ENCODE assay signal across 25 cellular contexts in the genomic region with DNA sequence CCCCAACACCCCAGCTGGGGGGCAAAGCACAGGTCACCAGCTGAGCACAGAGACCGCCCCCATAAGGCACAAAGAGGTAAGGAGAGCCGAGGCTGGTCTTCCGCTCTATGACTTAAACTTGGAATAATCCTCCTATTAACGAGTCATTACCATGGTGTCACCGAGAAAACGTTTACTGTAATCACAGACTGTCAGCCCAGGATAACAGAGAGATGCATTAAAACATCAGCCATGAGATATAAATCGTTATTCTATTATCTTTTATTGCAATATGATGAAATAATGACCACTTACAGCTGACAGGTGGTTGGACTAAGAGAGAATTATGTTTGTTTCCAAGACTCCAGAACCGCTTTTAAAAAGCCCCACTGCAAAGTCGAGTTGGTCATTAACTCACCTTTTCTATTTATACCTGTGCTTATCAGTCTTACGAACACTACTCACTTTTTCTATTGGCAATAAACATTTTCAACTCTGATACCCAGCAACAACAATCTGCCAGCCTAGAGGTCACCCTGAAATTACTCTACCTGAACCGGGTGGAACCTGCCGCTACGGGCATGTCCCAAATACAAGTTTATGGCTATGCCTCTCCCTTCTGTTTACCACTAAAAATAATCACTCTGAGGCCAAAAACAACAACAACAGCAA. TPM values are rescaled to one million over a fixed set of nuclear protein-coding genes. Genes with fewer than 3 reads are reported as not detected.
DNase-seq lines count a peak whose midpoint lies in the region; ATAC-seq and TF ChIP-seq lines count a peak whose summit lies in the region.
"Had no signal": no experiment of that assay in that cellular context is flagged by ENCODE, and none has a peak within 500 bp of the region (broad histone marks: within the 10 kb centered on the region; RNA-seq: fewer than 3 reads in every experiment).

No MANE protein-coding gene starts in this region.

- no peaks in the 10 kb centered on the region for H3K27me3 ChIP-seq in sigmoid colon
- H3K27me3 ChIP-seq: BLaER1, SJSA1, transverse colon had no signal

- H3K36me3 ChIP-seq in sigmoid colon: peaks cover 0 to 32% (median 0%) of the 10 kb centered on the region in 4 donors
- H3K36me3 ChIP-seq: transverse colon had no signal

- no peaks in the 10 kb centered on the region for H3K4me1 Mint-ChIP-seq in endothelial cell (ENCODE audit: unreplicated experiment)
- H3K4me1 Mint-ChIP-seq: naive B cell had no signal

- TF ChIP-seq POLR2A in sigmoid colon (IDR thresholded peaks at IDR 0.05): no peak

- H3K9me3 ChIP-seq in sigmoid colon: no peaks in the 10 kb centered on the region
- H3K9me3 ChIP-seq: BLaER1, SJSA1, transverse colon had no signal

- H3K27ac ChIP-seq in sigmoid colon: no peak overlapping the region
- H3K27ac ChIP-seq: BLaER1, coronary artery, SJSA1, transverse colon had no signal

- POLR2A ChIA-PET in HEK293T (lab: Yijun Ruan, JAX): no interaction called here

- H3K4me3 ChIP-seq in sigmoid colon: no peak overlapping the region
- H3K4me3 ChIP-seq: BLaER1, coronary artery, SJSA1, transverse colon had no signal

- no peaks in the 10 kb centered on the region for H3K9me3 Mint-ChIP-seq in endothelial cell (ENCODE audit: unreplicated experiment)
- H3K9me3 Mint-ChIP-seq: activated T-cell treated with anti-CD3 and anti-CD28 coated beads, Interleukin-2, amount 50 U/mL, for 4 hours; IgD-negative memory B cell; mesothelial cell of epicardium; naive B cell had no signal

- no peak overlapping the region for H3K4me3 Mint-ChIP-seq in endothelial cell (ENCODE audit: unreplicated experiment)
- H3K4me3 Mint-ChIP-seq: activated T-cell treated with anti-CD3 and anti-CD28 coated beads, Interleukin-2, amount 50 U/mL, for 4 hours; mesothelial cell of epicardium; naive B cell had no signal

- DNase-seq in HEK293T (ENCODE audit: extremely low spot score) (no peak), NCI-H69 (lab: John Stamatoyannopoulos, UW) (peak; percentile 52), endothelial cell (ENCODE audit: low spot score) (no peak), sigmoid colon (peak; percentile 7), SIG-M5 (lab: John Stamatoyannopoulos, UW) (no peak), GM03348 (ENCODE audit: low spot score) (no peak), HCEC 1CT (no peak)
- DNase-seq: activated T-cell treated with anti-CD3 and anti-CD28 coated beads, Interleukin-2, amount 50 U/mL, for 4 hours; DMS153; effector CD8-positive, alpha-beta T cell; erythroblast; glutamatergic neuron; left ventricle myocardium superior; naive B cell; NCI-H1048; NCI-H2029; NCI-H748 treated with DMSO at 0.1 percent for 48 hours; stimulated activated CD4-positive, alpha-beta T cell treated with anti-CD3 and anti-CD28 coated beads, Interleukin-4, amount 100 ng/mL, for 24 hours; transverse colon had no signal

- intact Hi-C loops in sigmoid colon (cut with DNase I): no loop called here

- no peak for TF ChIP-seq CTCF in endothelial cell (IDR thresholded peaks at IDR 0.05; ENCODE audit: unreplicated experiment)
- TF ChIP-seq CTCF in sigmoid colon (IDR thresholded peaks at IDR 0.05): no peak

- CTCF ChIA-PET in HEK293T (lab: Yijun Ruan, JAX): no interaction called here

- peaks cover 7% of the 10 kb centered on the region for H3K36me3 Mint-ChIP-seq in endothelial cell (ENCODE audit: low read depth, unreplicated experiment)
- H3K36me3 Mint-ChIP-seq: naive B cell had no signal

- no peak for ATAC-seq in GM21367 (IDR thresholded peaks at IDR 0.05; ENCODE audit: unreplicated experiment)
- ATAC-seq: activated T-cell treated with anti-CD3 and anti-CD28 coated beads, Interleukin-2, amount 50 U/mL, for 4 hours; left ventricle myocardium superior had no signal

- peaks cover 2% of the 10 kb centered on the region for H3K27me3 Mint-ChIP-seq in endothelial cell (ENCODE audit: unreplicated experiment)
- H3K27me3 Mint-ChIP-seq: IgD-negative memory B cell, naive B cell had no signal

- WGBS in sigmoid colon, 2 donors: 25 to 69% methylated on average over 13 of the region's 13 CpGs

- peak overlapping the region; percentile 9 for H3K27ac Mint-ChIP-seq in endothelial cell (ENCODE audit: unreplicated experiment)
- H3K27ac Mint-ChIP-seq: IgD-negative memory B cell, mesothelial cell of epicardium had no signal

- TF ChIP-seq EP300 in sigmoid colon (IDR thresholded peaks at IDR 0.05): no peak

- no peaks in the 10 kb centered on the region for H3K4me1 ChIP-seq in sigmoid colon
- H3K4me1 ChIP-seq: SJSA1 had no signal

TF ChIP-seq in HEK293T, 16 proteins besides CTCF, POLR2A, EP300 and RAD21:
- TF ChIP-seq, protein P1, sequence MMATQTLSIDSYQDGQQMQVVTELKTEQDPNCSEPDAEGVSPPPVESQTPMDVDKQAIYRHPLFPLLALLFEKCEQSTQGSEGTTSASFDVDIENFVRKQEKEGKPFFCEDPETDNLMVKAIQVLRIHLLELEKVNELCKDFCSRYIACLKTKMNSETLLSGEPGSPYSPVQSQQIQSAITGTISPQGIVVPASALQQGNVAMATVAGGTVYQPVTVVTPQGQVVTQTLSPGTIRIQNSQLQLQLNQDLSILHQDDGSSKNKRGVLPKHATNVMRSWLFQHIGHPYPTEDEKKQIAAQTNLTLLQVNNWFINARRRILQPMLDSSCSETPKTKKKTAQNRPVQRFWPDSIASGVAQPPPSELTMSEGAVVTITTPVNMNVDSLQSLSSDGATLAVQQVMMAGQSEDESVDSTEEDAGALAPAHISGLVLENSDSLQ (IDR thresholded peaks at IDR 0.05): peak; percentile 49
- TF ChIP-seq SP1 (IDR thresholded peaks at IDR 0.05) (no peak), CTBP1 (IDR thresholded peaks at IDR 0.05; ENCODE audit: borderline replicate concordance) (no peak)

RNA-seq across cellular contexts. Expression of a gene that starts 21.5 kb away (rescaled TPM):
- total RNA-seq in endothelial cell (ENCODE audit: unreplicated experiment) (15.3 TPM), sigmoid colon (10 to 100 TPM in 2 of 4 donors, 1 to 10 TPM in 2; 4.9 to 12.2 (median 8.8) TPM)
- 1 to 10 TPM in 2 of 3 donors, under 1 TPM in 1; 0.60 to 6.3 (median 1.2) TPM for polyA plus RNA-seq in sigmoid colon

Comparison
In these comparisons a context has a peak if more than half of its experiments do, and no peak if none do; other contexts are left out.
1. DNase-seq: peak in NCI-H69 (single experiment) and sigmoid colon (single experiment); none in HEK293T (single experiment), endothelial cell (single experiment), SIG-M5 (single experiment), GM03348 (single experiment) and HCEC 1CT (single experiment).